1 cellular context compared by ENCODE assay signal in genomic region chr17:57892820-57893595, GRCh38.
TF ChIP-seq lines count a peak whose summit lies in the region.

No MANE protein-coding gene starts in this region.

TF ChIP-seq in HepG2, 621 proteins besides CTCF, POLR2A, EP300 and RAD21 (continued from another document and continues in another):
- TF ChIP-seq, protein P1, sequence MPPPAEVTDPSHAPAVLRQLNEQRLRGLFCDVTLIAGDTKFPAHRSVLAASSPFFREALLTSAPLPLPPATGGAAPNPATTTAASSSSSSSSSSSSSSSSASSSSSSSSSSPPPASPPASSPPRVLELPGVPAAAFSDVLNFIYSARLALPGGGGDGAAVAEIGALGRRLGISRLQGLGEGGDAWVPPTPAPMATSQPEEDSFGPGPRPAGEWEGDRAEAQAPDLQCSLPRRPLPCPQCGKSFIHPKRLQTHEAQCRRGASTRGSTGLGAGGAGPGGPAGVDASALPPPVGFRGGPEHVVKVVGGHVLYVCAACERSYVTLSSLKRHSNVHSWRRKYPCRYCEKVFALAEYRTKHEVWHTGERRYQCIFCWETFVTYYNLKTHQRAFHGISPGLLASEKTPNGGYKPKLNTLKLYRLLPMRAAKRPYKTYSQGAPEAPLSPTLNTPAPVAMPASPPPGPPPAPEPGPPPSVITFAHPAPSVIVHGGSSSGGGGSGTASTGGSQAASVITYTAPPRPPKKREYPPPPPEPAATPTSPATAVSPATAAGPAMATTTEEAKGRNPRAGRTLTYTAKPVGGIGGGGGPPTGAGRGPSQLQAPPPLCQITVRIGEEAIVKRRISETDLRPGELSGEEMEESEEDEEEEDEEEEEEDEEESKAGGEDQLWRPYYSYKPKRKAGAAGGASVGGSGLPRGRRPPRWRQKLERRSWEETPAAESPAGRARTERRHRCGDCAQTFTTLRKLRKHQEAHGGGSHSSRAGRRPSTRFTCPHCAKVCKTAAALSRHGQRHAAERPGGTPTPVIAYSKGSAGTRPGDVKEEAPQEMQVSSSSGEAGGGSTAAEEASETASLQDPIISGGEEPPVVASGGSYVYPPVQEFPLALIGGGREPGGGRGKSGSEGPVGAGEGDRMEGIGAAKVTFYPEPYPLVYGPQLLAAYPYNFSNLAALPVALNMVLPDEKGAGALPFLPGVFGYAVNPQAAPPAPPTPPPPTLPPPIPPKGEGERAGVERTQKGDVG (CRISPR knock-in tag; IDR thresholded peaks at IDR 0.05; ENCODE audit: borderline replicate concordance): peak; percentile 80; the same call in 1 of the 2 replicates
- TF ChIP-seq EHMT2 (IDR thresholded peaks at IDR 0.05; ENCODE audit: borderline replicate concordance, low read depth, low read length) (no peak), ZFY (CRISPR knock-in tag; IDR thresholded peaks at IDR 0.05) (no peak; the same call in 1 of the 2 replicates), ZMYM2 (CRISPR knock-in tag; IDR thresholded peaks at IDR 0.05) (peak; percentile 26; the same call in 1 of the 2 replicates), ZNF331 (CRISPR knock-in tag; IDR thresholded peaks at IDR 0.05) (peak; percentile 62), ZNF83 (CRISPR knock-in tag; IDR thresholded peaks at IDR 0.05; ENCODE audit: borderline replicate concordance) (0 out of 2 replicates have a peak, but pooled peaks have one; percentile 50), MXI1 (IDR thresholded peaks at IDR 0.05; ENCODE audit: borderline replicate concordance, low read depth, low read length) (peak; percentile 32; the same call in 1 of the 3 replicates), ZNF678 (CRISPR knock-in tag; IDR thresholded peaks at IDR 0.05) (peak; percentile 88), REPIN1 (CRISPR knock-in tag; IDR thresholded peaks at IDR 0.05; ENCODE audit: borderline replicate concordance, low read depth) (0 out of 2 replicates have a peak, but pooled peaks have one; percentile 17), THAP11 (CRISPR knock-in tag; IDR thresholded peaks at IDR 0.05) (peak; percentile 5; the same call in 1 of the 2 replicates), ATAD3A (CRISPR knock-in tag; IDR thresholded peaks at IDR 0.05) (0 out of 2 replicates have a peak, but pooled peaks have one; percentile 49), ELF3 (CRISPR knock-in tag; IDR thresholded peaks at IDR 0.05) (peak; percentile 29; the same call in 1 of the 2 replicates), TFDP1 (CRISPR knock-in tag; IDR thresholded peaks at IDR 0.05; ENCODE audit: borderline replicate concordance) (no peak), CHD4 (IDR thresholded peaks at IDR 0.05; ENCODE audit: borderline replicate concordance, low read length) (peak; percentile 93; the same call in 1 of the 2 replicates), MIER3 (CRISPR knock-in tag; IDR thresholded peaks at IDR 0.05; ENCODE audit: borderline replicate concordance) (0 out of 2 replicates have a peak, but pooled peaks have one; percentile 15), GTF2F1 (IDR thresholded peaks at IDR 0.05; ENCODE audit: low read length) (peak; percentile 67; the same call in 1 of the 2 replicates), CBX5 (CRISPR knock-in tag; IDR thresholded peaks at IDR 0.05; ENCODE audit: borderline replicate concordance) (0 out of 2 replicates have a peak, but pooled peaks have one; percentile 19), ZNF136 (CRISPR knock-in tag; IDR thresholded peaks at IDR 0.05; ENCODE audit: low read depth) (0 out of 2 replicates have a peak, but pooled peaks have one; percentile 31), IKZF4 (CRISPR knock-in tag; IDR thresholded peaks at IDR 0.05; ENCODE audit: borderline replicate concordance, low read depth, not compliant biosample characterization) (peak; percentile 22), ZBTB43 (CRISPR knock-in tag; conservative IDR thresholded peaks at IDR 0.05) (peak; percentile 67), MEIS1 (CRISPR knock-in tag; IDR thresholded peaks at IDR 0.05; ENCODE audit: borderline replicate concordance) (0 out of 2 replicates have a peak, but pooled peaks have one; percentile 47), TBX3 (IDR thresholded peaks at IDR 0.05; ENCODE audit: borderline replicate concordance) (no peak; the same call in 1 of the 2 replicates), FOSL2 (CRISPR knock-in tag; IDR thresholded peaks at IDR 0.05) (peak; percentile 66), PITX1 (CRISPR knock-in tag; IDR thresholded peaks at IDR 0.05) (peak; percentile 66), DR1 (CRISPR knock-in tag; IDR thresholded peaks at IDR 0.05) (peak; percentile 56), WIZ (CRISPR knock-in tag; IDR thresholded peaks at IDR 0.05) (no peak), RBFOX2 (IDR thresholded peaks at IDR 0.05; ENCODE audit: low read depth, low read length) (peak; percentile 44; the same call in 1 of the 2 replicates), TBL1XR1 (IDR thresholded peaks at IDR 0.05; ENCODE audit: borderline replicate concordance, low read length, partially characterized antibody) (peak; percentile 58), LBX2 (CRISPR knock-in tag; IDR thresholded peaks at IDR 0.05; ENCODE audit: borderline replicate concordance) (0 out of 2 replicates have a peak, but pooled peaks have one; percentile 64), TBX2 (CRISPR knock-in tag; IDR thresholded peaks at IDR 0.05; ENCODE audit: borderline replicate concordance) (peak; percentile 54; the same call in 1 of the 2 replicates), CREB1 (IDR thresholded peaks at IDR 0.05) (peak; percentile 62; the same call in 1 of the 2 replicates), CREB1 (CRISPR knock-in tag; IDR thresholded peaks at IDR 0.05) (no peak), CSRNP1 (CRISPR knock-in tag; IDR thresholded peaks at IDR 0.05) (0 out of 2 replicates have a peak, but pooled peaks have one; percentile 19), GPN1 (CRISPR knock-in tag; IDR thresholded peaks at IDR 0.05; ENCODE audit: borderline replicate concordance) (no peak), ARNTL (CRISPR knock-in tag; IDR thresholded peaks at IDR 0.05) (no peak), ZNF616 (CRISPR knock-in tag; IDR thresholded peaks at IDR 0.05; ENCODE audit: low read depth) (peak; percentile 36; the same call in 1 of the 2 replicates)
- TF ChIP-seq, protein P2, sequence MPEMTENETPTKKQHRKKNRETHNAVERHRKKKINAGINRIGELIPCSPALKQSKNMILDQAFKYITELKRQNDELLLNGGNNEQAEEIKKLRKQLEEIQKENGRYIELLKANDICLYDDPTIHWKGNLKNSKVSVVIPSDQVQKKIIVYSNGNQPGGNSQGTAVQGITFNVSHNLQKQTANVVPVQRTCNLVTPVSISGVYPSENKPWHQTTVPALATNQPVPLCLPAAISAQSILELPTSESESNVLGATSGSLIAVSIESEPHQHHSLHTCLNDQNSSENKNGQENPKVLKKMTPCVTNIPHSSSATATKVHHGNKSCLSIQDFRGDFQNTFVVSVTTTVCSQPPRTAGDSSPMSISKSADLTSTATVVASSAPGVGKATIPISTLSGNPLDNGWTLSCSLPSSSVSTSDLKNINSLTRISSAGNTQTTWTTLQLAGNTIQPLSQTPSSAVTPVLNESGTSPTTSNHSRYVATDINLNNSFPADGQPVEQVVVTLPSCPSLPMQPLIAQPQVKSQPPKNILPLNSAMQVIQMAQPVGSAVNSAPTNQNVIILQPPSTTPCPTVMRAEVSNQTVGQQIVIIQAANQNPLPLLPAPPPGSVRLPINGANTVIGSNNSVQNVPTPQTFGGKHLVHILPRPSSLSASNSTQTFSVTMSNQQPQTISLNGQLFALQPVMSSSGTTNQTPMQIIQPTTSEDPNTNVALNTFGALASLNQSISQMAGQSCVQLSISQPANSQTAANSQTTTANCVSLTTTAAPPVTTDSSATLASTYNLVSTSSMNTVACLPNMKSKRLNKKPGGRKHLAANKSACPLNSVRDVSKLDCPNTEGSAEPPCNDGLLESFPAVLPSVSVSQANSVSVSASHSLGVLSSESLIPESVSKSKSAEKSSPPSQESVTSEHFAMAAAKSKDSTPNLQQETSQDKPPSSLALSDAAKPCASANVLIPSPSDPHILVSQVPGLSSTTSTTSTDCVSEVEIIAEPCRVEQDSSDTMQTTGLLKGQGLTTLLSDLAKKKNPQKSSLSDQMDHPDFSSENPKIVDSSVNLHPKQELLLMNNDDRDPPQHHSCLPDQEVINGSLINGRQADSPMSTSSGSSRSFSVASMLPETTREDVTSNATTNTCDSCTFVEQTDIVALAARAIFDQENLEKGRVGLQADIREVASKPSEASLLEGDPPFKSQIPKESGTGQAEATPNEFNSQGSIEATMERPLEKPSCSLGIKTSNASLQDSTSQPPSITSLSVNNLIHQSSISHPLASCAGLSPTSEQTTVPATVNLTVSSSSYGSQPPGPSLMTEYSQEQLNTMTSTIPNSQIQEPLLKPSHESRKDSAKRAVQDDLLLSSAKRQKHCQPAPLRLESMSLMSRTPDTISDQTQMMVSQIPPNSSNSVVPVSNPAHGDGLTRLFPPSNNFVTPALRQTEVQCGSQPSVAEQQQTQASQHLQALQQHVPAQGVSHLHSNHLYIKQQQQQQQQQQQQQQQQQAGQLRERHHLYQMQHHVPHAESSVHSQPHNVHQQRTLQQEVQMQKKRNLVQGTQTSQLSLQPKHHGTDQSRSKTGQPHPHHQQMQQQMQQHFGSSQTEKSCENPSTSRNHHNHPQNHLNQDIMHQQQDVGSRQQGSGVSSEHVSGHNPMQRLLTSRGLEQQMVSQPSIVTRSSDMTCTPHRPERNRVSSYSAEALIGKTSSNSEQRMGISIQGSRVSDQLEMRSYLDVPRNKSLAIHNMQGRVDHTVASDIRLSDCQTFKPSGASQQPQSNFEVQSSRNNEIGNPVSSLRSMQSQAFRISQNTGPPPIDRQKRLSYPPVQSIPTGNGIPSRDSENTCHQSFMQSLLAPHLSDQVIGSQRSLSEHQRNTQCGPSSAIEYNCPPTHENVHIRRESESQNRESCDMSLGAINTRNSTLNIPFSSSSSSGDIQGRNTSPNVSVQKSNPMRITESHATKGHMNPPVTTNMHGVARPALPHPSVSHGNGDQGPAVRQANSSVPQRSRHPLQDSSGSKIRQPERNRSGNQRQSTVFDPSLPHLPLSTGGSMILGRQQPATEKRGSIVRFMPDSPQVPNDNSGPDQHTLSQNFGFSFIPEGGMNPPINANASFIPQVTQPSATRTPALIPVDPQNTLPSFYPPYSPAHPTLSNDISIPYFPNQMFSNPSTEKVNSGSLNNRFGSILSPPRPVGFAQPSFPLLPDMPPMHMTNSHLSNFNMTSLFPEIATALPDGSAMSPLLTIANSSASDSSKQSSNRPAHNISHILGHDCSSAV (CRISPR knock-in tag; IDR thresholded peaks at IDR 0.05; ENCODE audit: borderline replicate concordance): no peak
- TF ChIP-seq, protein P3, sequence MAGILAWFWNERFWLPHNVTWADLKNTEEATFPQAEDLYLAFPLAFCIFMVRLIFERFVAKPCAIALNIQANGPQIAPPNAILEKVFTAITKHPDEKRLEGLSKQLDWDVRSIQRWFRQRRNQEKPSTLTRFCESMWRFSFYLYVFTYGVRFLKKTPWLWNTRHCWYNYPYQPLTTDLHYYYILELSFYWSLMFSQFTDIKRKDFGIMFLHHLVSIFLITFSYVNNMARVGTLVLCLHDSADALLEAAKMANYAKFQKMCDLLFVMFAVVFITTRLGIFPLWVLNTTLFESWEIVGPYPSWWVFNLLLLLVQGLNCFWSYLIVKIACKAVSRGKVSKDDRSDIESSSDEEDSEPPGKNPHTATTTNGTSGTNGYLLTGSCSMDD (CRISPR knock-in tag; IDR thresholded peaks at IDR 0.05): no peak
- TF ChIP-seq, protein P4, sequence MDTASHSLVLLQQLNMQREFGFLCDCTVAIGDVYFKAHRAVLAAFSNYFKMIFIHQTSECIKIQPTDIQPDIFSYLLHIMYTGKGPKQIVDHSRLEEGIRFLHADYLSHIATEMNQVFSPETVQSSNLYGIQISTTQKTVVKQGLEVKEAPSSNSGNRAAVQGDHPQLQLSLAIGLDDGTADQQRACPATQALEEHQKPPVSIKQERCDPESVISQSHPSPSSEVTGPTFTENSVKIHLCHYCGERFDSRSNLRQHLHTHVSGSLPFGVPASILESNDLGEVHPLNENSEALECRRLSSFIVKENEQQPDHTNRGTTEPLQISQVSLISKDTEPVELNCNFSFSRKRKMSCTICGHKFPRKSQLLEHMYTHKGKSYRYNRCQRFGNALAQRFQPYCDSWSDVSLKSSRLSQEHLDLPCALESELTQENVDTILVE (CRISPR knock-in tag; IDR thresholded peaks at IDR 0.05): 0 out of 2 replicates have a peak, but pooled peaks have one; percentile 9
- TF ChIP-seq, protein P5, sequence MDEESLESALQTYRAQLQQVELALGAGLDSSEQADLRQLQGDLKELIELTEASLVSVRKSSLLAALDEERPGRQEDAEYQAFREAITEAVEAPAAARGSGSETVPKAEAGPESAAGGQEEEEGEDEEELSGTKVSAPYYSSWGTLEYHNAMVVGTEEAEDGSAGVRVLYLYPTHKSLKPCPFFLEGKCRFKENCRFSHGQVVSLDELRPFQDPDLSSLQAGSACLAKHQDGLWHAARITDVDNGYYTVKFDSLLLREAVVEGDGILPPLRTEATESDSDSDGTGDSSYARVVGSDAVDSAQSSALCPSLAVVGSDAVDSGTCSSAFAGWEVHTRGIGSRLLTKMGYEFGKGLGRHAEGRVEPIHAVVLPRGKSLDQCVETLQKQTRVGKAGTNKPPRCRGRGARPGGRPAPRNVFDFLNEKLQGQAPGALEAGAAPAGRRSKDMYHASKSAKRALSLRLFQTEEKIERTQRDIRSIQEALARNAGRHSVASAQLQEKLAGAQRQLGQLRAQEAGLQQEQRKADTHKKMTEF (CRISPR knock-in tag; IDR thresholded peaks at IDR 0.05): peak; percentile 23; the same call in 1 of the 2 replicates
